In genomic region chr7:7183833-7184463, GRCh38 we compare ENCODE assay signal across 8 cellular contexts. TPM values are rescaled to one million over a fixed set of nuclear protein-coding genes. Genes with fewer than 3 reads are reported as not detected.
DNase-seq lines count a peak whose midpoint lies in the region; ATAC-seq and TF ChIP-seq lines count a peak whose summit lies in the region.

No MANE protein-coding gene starts in this region.

- DNase-seq in ELR (ENCODE audit: low read depth) (peak; percentile 56), NAMALWA (ENCODE audit: low spot score) (peak; percentile 30), neural crest cell (ENCODE audit: low read depth, low spot score) (no peak), AG08395 (ENCODE audit: low spot score) (no peak), ovary (no peak), NCI-H82 (lab: John Stamatoyannopoulos, UW) (no peak)

- H3K4me3 ChIP-seq in duodenal mucosa (ENCODE audit: low read depth in 1 of 2, low read length in 2 of 2): peak overlapping the region; percentile 90 to 91
- H3K4me3 ChIP-seq in ovary: no peak overlapping the region

- H3K36me3 ChIP-seq in duodenal mucosa (ENCODE audit: control insufficient read depth in 1 of 2, insufficient read depth in 2 of 2, low read length in 2 of 2): no peaks in the 10 kb centered on the region
- H3K36me3 ChIP-seq in ovary: no peaks in the 10 kb centered on the region

- no peaks in the 10 kb centered on the region for H3K9me3 Mint-ChIP-seq in neural crest cell

- no peaks in the 10 kb centered on the region for H3K9me3 ChIP-seq in duodenal mucosa (ENCODE audit: control insufficient read depth in 1 of 2, low read length in 2 of 2)
- H3K9me3 ChIP-seq in ovary: no peaks in the 10 kb centered on the region

- no peak for TF ChIP-seq EP300 in ovary (IDR thresholded peaks at IDR 0.05)

- H3K36me3 Mint-ChIP-seq in neural crest cell (ENCODE audit: low read depth): no peaks in the 10 kb centered on the region

- H3K27me3 Mint-ChIP-seq in neural crest cell (ENCODE audit: low read depth): peaks cover 2% of the 10 kb centered on the region

- H3K27ac ChIP-seq in duodenal mucosa (ENCODE audit: low read depth, low read length) (no peak overlapping the region), ovary (no peak overlapping the region)

- no peak overlapping the region for H3K27ac Mint-ChIP-seq in neural crest cell (ENCODE audit: unreplicated experiment)

- H3K4me1 ChIP-seq in duodenal mucosa (ENCODE audit: control insufficient read depth in 1 of 2, insufficient read depth in 2 of 2, low read length in 2 of 2) (peaks cover 29 to 30% of the 10 kb centered on the region in 2 donors), ovary (ENCODE audit: insufficient read depth) (peaks cover 4% of the 10 kb centered on the region)

- TF ChIP-seq POLR2A in ovary (IDR thresholded peaks at IDR 0.05): no peak

- WGBS in ovary, 3 donors: 62 to 69% (median 69%) methylated on average over 4 of the region's 4 CpGs

- no peak for ATAC-seq in GM21619 (IDR thresholded peaks at IDR 0.05; ENCODE audit: unreplicated experiment)

- intact Hi-C loops in ovary (cut with DNase I): loop anchor here in 1 of 4 donors (10.0 kb wide), 1 partner anchor 599 kb away; no protein-coding TSS in a partner anchor

- H3K4me3 Mint-ChIP-seq in neural crest cell: peak overlapping the region; percentile 89

- peaks cover 18% of the 10 kb centered on the region for H3K4me1 Mint-ChIP-seq in neural crest cell

- peak overlapping the region; percentile 86 to 91 for H3K9ac ChIP-seq in duodenal mucosa (ENCODE audit: low read depth in 1 of 2, low read length in 2 of 2)

- TF ChIP-seq CTCF in neural crest cell (conservative IDR thresholded peaks at IDR 0.05): no peak
- no peak for TF ChIP-seq CTCF in ovary (IDR thresholded peaks at IDR 0.05)

- H3K27me3 ChIP-seq in duodenal mucosa (ENCODE audit: control insufficient read depth in 1 of 2, insufficient read depth in 2 of 2, low read length in 2 of 2) (no peaks in the 10 kb centered on the region), ovary (no peaks in the 10 kb centered on the region)

RNA-seq across cellular contexts. Expression of gene C1GALT1, which starts 1.6 kb away (rescaled TPM):
- total RNA-seq in neural crest cell: 15.0 and 15.6 TPM in 2 replicates
- 10 to 100 TPM; 11.1 to 25.8 (median 14.9) TPM for total RNA-seq in ovary
- 1 to 10 TPM; 3.2 to 9.9 TPM for polyA plus RNA-seq in ovary

Comparison
In these comparisons a context has a peak if more than half of its experiments do, and no peak if none do; other contexts are left out.
1. DNase-seq: peak in ELR (single experiment) and NAMALWA (single experiment); none in neural crest cell (single experiment), AG08395 (single experiment), ovary (0 of 5) and NCI-H82 (single experiment).